Comparison of ENCODE assay signal across 2 cellular contexts in genomic region chr17:17525956-17526355, GRCh38.
TF ChIP-seq lines count a peak whose summit lies in the region.

No MANE protein-coding gene starts in this region.

TF ChIP-seq in liver, 16 proteins besides CTCF, POLR2A, EP300 and RAD21:
- TF ChIP-seq HNF4A (conservative IDR thresholded peaks at IDR 0.05) (peak in 1 of 2 donors; percentile 37), ZBTB33 (IDR thresholded peaks at IDR 0.05) (no peak), SP1 (IDR thresholded peaks at IDR 0.05) (peak; percentile 55), NR2F2 (IDR thresholded peaks at IDR 0.05) (no peak)
- TF ChIP-seq, protein P1, sequence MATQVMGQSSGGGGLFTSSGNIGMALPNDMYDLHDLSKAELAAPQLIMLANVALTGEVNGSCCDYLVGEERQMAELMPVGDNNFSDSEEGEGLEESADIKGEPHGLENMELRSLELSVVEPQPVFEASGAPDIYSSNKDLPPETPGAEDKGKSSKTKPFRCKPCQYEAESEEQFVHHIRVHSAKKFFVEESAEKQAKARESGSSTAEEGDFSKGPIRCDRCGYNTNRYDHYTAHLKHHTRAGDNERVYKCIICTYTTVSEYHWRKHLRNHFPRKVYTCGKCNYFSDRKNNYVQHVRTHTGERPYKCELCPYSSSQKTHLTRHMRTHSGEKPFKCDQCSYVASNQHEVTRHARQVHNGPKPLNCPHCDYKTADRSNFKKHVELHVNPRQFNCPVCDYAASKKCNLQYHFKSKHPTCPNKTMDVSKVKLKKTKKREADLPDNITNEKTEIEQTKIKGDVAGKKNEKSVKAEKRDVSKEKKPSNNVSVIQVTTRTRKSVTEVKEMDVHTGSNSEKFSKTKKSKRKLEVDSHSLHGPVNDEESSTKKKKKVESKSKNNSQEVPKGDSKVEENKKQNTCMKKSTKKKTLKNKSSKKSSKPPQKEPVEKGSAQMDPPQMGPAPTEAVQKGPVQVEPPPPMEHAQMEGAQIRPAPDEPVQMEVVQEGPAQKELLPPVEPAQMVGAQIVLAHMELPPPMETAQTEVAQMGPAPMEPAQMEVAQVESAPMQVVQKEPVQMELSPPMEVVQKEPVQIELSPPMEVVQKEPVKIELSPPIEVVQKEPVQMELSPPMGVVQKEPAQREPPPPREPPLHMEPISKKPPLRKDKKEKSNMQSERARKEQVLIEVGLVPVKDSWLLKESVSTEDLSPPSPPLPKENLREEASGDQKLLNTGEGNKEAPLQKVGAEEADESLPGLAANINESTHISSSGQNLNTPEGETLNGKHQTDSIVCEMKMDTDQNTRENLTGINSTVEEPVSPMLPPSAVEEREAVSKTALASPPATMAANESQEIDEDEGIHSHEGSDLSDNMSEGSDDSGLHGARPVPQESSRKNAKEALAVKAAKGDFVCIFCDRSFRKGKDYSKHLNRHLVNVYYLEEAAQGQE (IDR thresholded peaks at IDR 0.05): no peak

TF ChIP-seq in HepG2, 621 proteins besides CTCF, POLR2A, EP300 and RAD21:
- TF ChIP-seq SMC3 (IDR thresholded peaks at IDR 0.05; ENCODE audit: low read length) (no peak), ZNF772 (CRISPR knock-in tag; IDR thresholded peaks at IDR 0.05) (no peak), IKZF4 (CRISPR knock-in tag; IDR thresholded peaks at IDR 0.05; ENCODE audit: borderline replicate concordance, low read depth, not compliant biosample characterization) (no peak), ZMYM4 (CRISPR knock-in tag; IDR thresholded peaks at IDR 0.05) (no peak), ZNF383 (CRISPR knock-in tag; IDR thresholded peaks at IDR 0.05; ENCODE audit: borderline replicate concordance) (no peak), ZNF572 (CRISPR knock-in tag; IDR thresholded peaks at IDR 0.05) (no peak), NBN (conservative IDR thresholded peaks at IDR 0.05) (no peak), ADNP (CRISPR knock-in tag; IDR thresholded peaks at IDR 0.05) (no peak), PAF1 (CRISPR knock-in tag; IDR thresholded peaks at IDR 0.05) (no peak), NCOA5 (CRISPR knock-in tag; IDR thresholded peaks at IDR 0.05) (no peak), FOSL1 (CRISPR knock-in tag; IDR thresholded peaks at IDR 0.05; ENCODE audit: borderline replicate concordance) (no peak), PAWR (CRISPR knock-in tag; IDR thresholded peaks at IDR 0.05; ENCODE audit: borderline replicate concordance) (no peak), CCAR2 (optimal IDR thresholded peaks at IDR 0.05; ENCODE audit: low read depth, low read length) (no peak), MBD4 (IDR thresholded peaks at IDR 0.05; ENCODE audit: borderline replicate concordance, low read length) (no peak), RFX1 (IDR thresholded peaks at IDR 0.05) (no peak), ZNF224 (CRISPR knock-in tag; IDR thresholded peaks at IDR 0.05) (no peak), TBX2 (CRISPR knock-in tag; IDR thresholded peaks at IDR 0.05; ENCODE audit: borderline replicate concordance) (no peak), ATF6 (CRISPR knock-in tag; conservative IDR thresholded peaks at IDR 0.05) (no peak)
- TF ChIP-seq, protein P2, sequence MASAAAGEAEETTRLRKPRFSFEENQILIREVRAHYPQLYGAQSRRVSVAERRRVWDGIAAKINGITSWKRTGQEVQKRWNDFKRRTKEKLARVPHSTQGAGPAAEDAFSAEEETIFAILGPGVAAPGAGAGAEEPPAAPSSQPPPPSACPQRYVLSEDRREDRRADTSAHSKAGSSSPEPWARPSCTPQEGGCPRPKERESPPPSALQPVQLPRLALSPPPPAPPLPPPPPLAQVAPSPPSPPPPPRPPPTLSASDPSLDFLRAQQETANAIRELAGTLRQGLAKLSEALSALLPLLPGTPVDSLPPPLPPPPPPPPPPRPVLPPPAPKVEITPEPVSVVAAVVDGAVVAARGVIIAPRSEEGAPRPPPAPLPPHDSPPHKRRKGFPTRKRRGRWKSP (CRISPR knock-in tag; IDR thresholded peaks at IDR 0.05): no peak
- TF ChIP-seq, protein P3, sequence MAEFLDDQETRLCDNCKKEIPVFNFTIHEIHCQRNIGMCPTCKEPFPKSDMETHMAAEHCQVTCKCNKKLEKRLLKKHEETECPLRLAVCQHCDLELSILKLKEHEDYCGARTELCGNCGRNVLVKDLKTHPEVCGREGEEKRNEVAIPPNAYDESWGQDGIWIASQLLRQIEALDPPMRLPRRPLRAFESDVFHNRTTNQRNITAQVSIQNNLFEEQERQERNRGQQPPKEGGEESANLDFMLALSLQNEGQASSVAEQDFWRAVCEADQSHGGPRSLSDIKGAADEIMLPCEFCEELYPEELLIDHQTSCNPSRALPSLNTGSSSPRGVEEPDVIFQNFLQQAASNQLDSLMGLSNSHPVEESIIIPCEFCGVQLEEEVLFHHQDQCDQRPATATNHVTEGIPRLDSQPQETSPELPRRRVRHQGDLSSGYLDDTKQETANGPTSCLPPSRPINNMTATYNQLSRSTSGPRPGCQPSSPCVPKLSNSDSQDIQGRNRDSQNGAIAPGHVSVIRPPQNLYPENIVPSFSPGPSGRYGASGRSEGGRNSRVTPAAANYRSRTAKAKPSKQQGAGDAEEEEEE (CRISPR knock-in tag; IDR thresholded peaks at IDR 0.05; ENCODE audit: borderline replicate concordance): no peak
TF ChIP-seq in HepG2: peak in this region for 0.
